1 cellular context compared by ENCODE assay signal in genomic region chr9:69131682-69132081, GRCh38.
TF ChIP-seq lines count a peak whose summit lies in the region.

No MANE protein-coding gene starts in this region.

TF ChIP-seq in endothelial cell of umbilical vein, 7 proteins besides CTCF, POLR2A, EP300 and RAD21:
- TF ChIP-seq FOS (IDR thresholded peaks at IDR 0.05; ENCODE audit: borderline replicate concordance, insufficient read depth, low read length) (peak; percentile 35), GATA2 (IDR thresholded peaks at IDR 0.05; ENCODE audit: insufficient read depth, insufficient read length, low read depth, low read length) (no peak), POLR2AphosphoS5 (IDR thresholded peaks at IDR 0.05; ENCODE audit: insufficient read depth, low read depth, low read length) (no peak), JUN (IDR thresholded peaks at IDR 0.05; ENCODE audit: borderline replicate concordance, insufficient read depth, insufficient read length, low read depth) (no peak), MYC (IDR thresholded peaks at IDR 0.05; ENCODE audit: low read depth, low read length) (no peak), EZH2 (IDR thresholded peaks at IDR 0.05; ENCODE audit: borderline replicate concordance, low read depth, low read length, severe bottlenecking) (no peak)
